21 cellular contexts compared by ENCODE assay signal in genomic region chr7:54931532-54931931, GRCh38.
"Had no signal": no experiment of that assay in that cellular context is flagged by ENCODE, and none has a peak within 500 bp of the region (broad histone marks: within the 10 kb centered on the region; RNA-seq: fewer than 3 reads in every experiment).

No MANE protein-coding gene starts in this region.

- DNase-seq: IMR-90, Kasumi-1, MM.1S, NCI-H1092 treated with DMSO at 0.1 percent for 48 hours, NCI-H1436, NCI-H187, NCI-H2029, NCI-H2081 treated with DMSO at 0.1 percent for 48 hours, NCI-H2171, NCI-H226, NCI-H446, NCI-H510A, NCI-H524 treated with DMSO at 0.1 percent for 48 hours, NCI-H69, NCI-H774, Right ventricle myocardium superior, RPMI8226, SK-N-SH, SW 1271 had no signal

- ATAC-seq: HepG2 had no signal

- H3K27ac ChIP-seq: KMS-11 had no signal

- H3K9me3 ChIP-seq: SK-N-SH had no signal

- FAIRE-seq: HepG2 had no signal
